ENCODE assay signal across 8 cellular contexts in genomic region chr4:173332021-173332487, GRCh38. TPM values are rescaled to one million over a fixed set of nuclear protein-coding genes. Genes with fewer than 3 reads are reported as not detected.
DNase-seq lines count a peak whose midpoint lies in the region; ATAC-seq and TF ChIP-seq lines count a peak whose summit lies in the region.

No MANE protein-coding gene starts in this region.

- WGBS in SK-N-SH (ENCODE audit: low lambda C conversion rate): 18% methylated on average over 6 of the region's 6 CpGs
- 25% methylated on average over 6 of the region's 6 CpGs for WGBS in esophagus muscularis mucosa

- in situ Hi-C loops in Panc1 (cut with HindIII; ENCODE audit: low pct_unique_long_range_greater_than_20kb, low sequenced_read_pairs): no loop called here

- H3K4me3 Mint-ChIP-seq in stimulated activated memory B cell treated with anti-CD40 and anti-IgM and Interleukin-4, amounts not matched to agents 10 μg/mL and 1 μg/mL and 100 μg/mL, for 72 hours: peak overlapping the region; percentile 36

- peaks cover 23% of the 10 kb centered on the region for H3K4me1 Mint-ChIP-seq in stimulated activated memory B cell treated with anti-CD40 and anti-IgM and Interleukin-4, amounts not matched to agents 10 μg/mL and 1 μg/mL and 100 μg/mL, for 72 hours

- H3K36me3 ChIP-seq in SK-N-SH (replicated peaks in 1 of 2; ENCODE audit: control insufficient read depth in 1 of 2, insufficient read depth in 2 of 2, low read length in 1 of 2): peaks cover 43 to 48% of the 10 kb centered on the region in 2 experiments
- peaks cover 12% of the 10 kb centered on the region for H3K36me3 ChIP-seq in Panc1 (ENCODE audit: control insufficient read depth, insufficient read depth, low read length)
- peaks cover 6 to 49% (median 30%) of the 10 kb centered on the region in 4 donors for H3K36me3 ChIP-seq in esophagus muscularis mucosa

- no peak for TF ChIP-seq CTCF in SK-N-SH (IDR thresholded peaks at IDR 0.05)
- TF ChIP-seq CTCF in Panc1 (IDR thresholded peaks at IDR 0.05): no peak
- TF ChIP-seq CTCF in esophagus muscularis mucosa (IDR thresholded peaks at IDR 0.05): no peak

- peaks cover 7% of the 10 kb centered on the region for H3K36me3 Mint-ChIP-seq in stimulated activated memory B cell treated with anti-CD40 and anti-IgM and Interleukin-4, amounts not matched to agents 10 μg/mL and 1 μg/mL and 100 μg/mL, for 72 hours

- peak overlapping the region; percentile 90 for H3K4me2 ChIP-seq in SK-N-SH

- no peak for DNase-seq in SK-N-SH
- no peak for DNase-seq in Panc1 (ENCODE audit: low read depth, low spot score)
- DNase-seq in esophagus muscularis mucosa (ENCODE audit: extremely low spot score): no peak
- DNase-seq in NCI-H2196 (lab: John Stamatoyannopoulos, UW; ENCODE audit: unreplicated experiment): no peak
- DNase-seq in ureter (ENCODE audit: low spot score): no peak
- no peak for DNase-seq in mesenteric fat pad (ENCODE audit: low spot score)

- CTCF ChIA-PET in SK-N-SH (lab: Yijun Ruan, JAX) (interaction anchor here (0.9 to 5.4 kb wide), 8 partner anchors 14 to 88 kb away, joined by 3 to 37 read pairs (median 4); no protein-coding TSS in a partner anchor), Panc1 (lab: Charles Lee) (no interaction called here)

- H3K9me2 ChIP-seq in SK-N-SH: no peaks in the 10 kb centered on the region

- H3K79me2 ChIP-seq in SK-N-SH (ENCODE audit: insufficient read depth): peaks cover 60% of the 10 kb centered on the region

- H3K27me3 ChIP-seq in SK-N-SH (ENCODE audit: insufficient read depth) (no peaks in the 10 kb centered on the region), Panc1 (ENCODE audit: control insufficient read depth, insufficient read depth, low read length) (no peaks in the 10 kb centered on the region), esophagus muscularis mucosa (no peaks in the 10 kb centered on the region)

- peak overlapping the region; percentile 98 for H3K27ac Mint-ChIP-seq in stimulated activated memory B cell treated with anti-CD40 and anti-IgM and Interleukin-4, amounts not matched to agents 10 μg/mL and 1 μg/mL and 100 μg/mL, for 72 hours

- no peak for TF ChIP-seq EP300 in SK-N-SH (IDR thresholded peaks at IDR 0.05; ENCODE audit: borderline replicate concordance in 1 of 2, low read depth in 1 of 2, low read length in 1 of 2)
- no peak for TF ChIP-seq EP300 in esophagus muscularis mucosa (IDR thresholded peaks at IDR 0.05)

- BruUV-seq in Panc1 (replicated peaks; lab: Mats Ljungman, UMichigan): no TSS peak

- no peak for TF ChIP-seq RAD21 in SK-N-SH (IDR thresholded peaks at IDR 0.05; ENCODE audit: low read length)

- H3K4me3 ChIP-seq in SK-N-SH (ENCODE audit: low read depth in 2 of 2, low read length in 1 of 2): peak overlapping the region; percentile 90 to 99
- H3K4me3 ChIP-seq in Panc1 (ENCODE audit: low read depth in 2 of 2, low read length in 2 of 2): peak overlapping the region; percentile 86 to 91
- peak overlapping the region; percentile 86 to 95 (median 94) for H3K4me3 ChIP-seq in esophagus muscularis mucosa

- intact Hi-C loops in Panc1 (cut with micrococcal nuclease; ENCODE audit: unreplicated experiment): loop anchor here (5.0 kb wide), 1 partner anchor 35 kb away; no protein-coding TSS in a partner anchor
- intact Hi-C loops in esophagus muscularis mucosa (cut with DNase I): loop anchor here (5.0 kb wide), 1 partner anchor 85 kb away; no protein-coding TSS in a partner anchor

- no peak overlapping the region for H2AFZ ChIP-seq in SK-N-SH (ENCODE audit: low read depth)

- no peak for ATAC-seq in SK-N-SH treated with all-trans-retinoic acid at 6 μM for 48 hours
- ATAC-seq in Panc1: no peak
- no peak for ATAC-seq in stimulated activated memory B cell treated with anti-CD40 and anti-IgM and Interleukin-4, amounts not matched to agents 10 μg/mL and 1 μg/mL and 100 μg/mL, for 72 hours

- POLR2A ChIA-PET in SK-N-SH (lab: Yijun Ruan, JAX) (interaction anchor here (0.8 to 5.7 kb wide), 2 partner anchors 38 to 156 kb away, joined by 11 to 69 read pairs; partner anchors contain the start of gene SAP30), Panc1 (lab: Charles Lee) (no interaction called here)

- H3K27me3 Mint-ChIP-seq in stimulated activated memory B cell treated with anti-CD40 and anti-IgM and Interleukin-4, amounts not matched to agents 10 μg/mL and 1 μg/mL and 100 μg/mL, for 72 hours: no peaks in the 10 kb centered on the region

- H3K4me1 ChIP-seq in SK-N-SH (ENCODE audit: control insufficient read depth in 1 of 2, insufficient read depth in 2 of 2, low read depth in 1 of 2, low read length in 1 of 2): peaks cover 19 to 21% of the 10 kb centered on the region in 2 experiments
- peaks cover 11% of the 10 kb centered on the region; the same call in 1 of the 2 replicates for H3K4me1 ChIP-seq in Panc1 (ENCODE audit: control insufficient read depth, insufficient read depth, low read length)
- H3K4me1 ChIP-seq in esophagus muscularis mucosa: peaks cover 14 to 36% (median 36%) of the 10 kb centered on the region in 4 donors

- H3K9ac ChIP-seq in SK-N-SH: peak overlapping the region; percentile 100

- no peak for TF ChIP-seq POLR2A in esophagus muscularis mucosa (IDR thresholded peaks at IDR 0.05; ENCODE audit: low read depth)

- H3K9me3 ChIP-seq in SK-N-SH: no peaks in the 10 kb centered on the region
- H3K9me3 ChIP-seq in Panc1 (ENCODE audit: control insufficient read depth, insufficient read depth, low read depth, low read length): no peaks in the 10 kb centered on the region
- no peaks in the 10 kb centered on the region for H3K9me3 ChIP-seq in esophagus muscularis mucosa

- H3K27ac ChIP-seq in SK-N-SH (ENCODE audit: low read depth in 2 of 2, low read length in 1 of 2) (peak overlapping the region; percentile 96 to 98; a peak in 3 of 4 replicates), Panc1 (ENCODE audit: low read length) (peak overlapping the region; percentile 91), esophagus muscularis mucosa (replicated peaks in 1 of 4) (peak overlapping the region; percentile 98 to 100 (median 99))

- peaks cover 57% of the 10 kb centered on the region for H3F3A ChIP-seq in SK-N-SH (replicated peaks; ENCODE audit: insufficient read depth)

- no peaks in the 10 kb centered on the region for H3K9me3 Mint-ChIP-seq in stimulated activated memory B cell treated with anti-CD40 and anti-IgM and Interleukin-4, amounts not matched to agents 10 μg/mL and 1 μg/mL and 100 μg/mL, for 72 hours

- H4K20me1 ChIP-seq in SK-N-SH (ENCODE audit: insufficient read depth): peaks cover 25% of the 10 kb centered on the region

TF ChIP-seq in SK-N-SH, 30 proteins besides CTCF, POLR2A, EP300 and RAD21:
- no peak for TF ChIP-seq USF1 (IDR thresholded peaks at IDR 0.05; ENCODE audit: borderline replicate concordance, low read depth)

TF ChIP-seq in SK-N-SH treated with all-trans-retinoic acid at 6 μM for 48 hours, 23 proteins besides CTCF, POLR2A, EP300 and RAD21 (continues in another document):
- TF ChIP-seq ISL1 (CRISPR knock-in tag; IDR thresholded peaks at IDR 0.05): no peak
- no peak for TF ChIP-seq CSDC2 (CRISPR knock-in tag; IDR thresholded peaks at IDR 0.05)
- no peak for TF ChIP-seq ZFP3 (CRISPR knock-in tag; IDR thresholded peaks at IDR 0.05)
- no peak for TF ChIP-seq TSHZ2 (CRISPR knock-in tag; IDR thresholded peaks at IDR 0.05)
- no peak for TF ChIP-seq BACH2 (CRISPR knock-in tag; IDR thresholded peaks at IDR 0.05; ENCODE audit: borderline replicate concordance)

RNA-seq across cellular contexts. Expression of gene HMGB2, which starts 2.1 kb away (rescaled TPM):
- 123 and 130 TPM in 2 replicates for polyA plus RNA-seq in SK-N-SH (2012; rRNA removed)
- 184 and 256 TPM in 2 replicates for polyA plus RNA-seq in SK-N-SH (2012; cell fraction: cytosol; rRNA removed)
- polyA plus RNA-seq in SK-N-SH (2012; cell fraction: nucleus; rRNA removed): 28.9 and 47.2 TPM in 2 replicates
- total RNA-seq in Panc1 (2021; ENCODE audit: unreplicated experiment) (183 TPM), esophagus muscularis mucosa (10 to 100 TPM; 35.7 to 69.7 (median 46.2) TPM), ureter (51.8 TPM), mesenteric fat pad (41.4 TPM)
- polyA plus RNA-seq in Panc1 (2012; ENCODE audit: insufficient read length): 96.2 TPM

RNA-seq across cellular contexts. Expression of gene SAP30, which starts 38.7 kb away (rescaled TPM):
- 16.6 and 19.0 TPM in 2 replicates for polyA plus RNA-seq in SK-N-SH (2012; rRNA removed)
- 20.5 and 27.1 TPM in 2 replicates for polyA plus RNA-seq in SK-N-SH (2012; cell fraction: cytosol; rRNA removed)
- polyA plus RNA-seq in SK-N-SH (2012; cell fraction: nucleus; rRNA removed): 4.9 and 8.8 TPM in 2 replicates
- total RNA-seq in Panc1 (2021; ENCODE audit: unreplicated experiment) (23.4 TPM), esophagus muscularis mucosa (10 to 100 TPM; 39.6 to 56.2 (median 43.7) TPM), ureter (8.6 TPM), mesenteric fat pad (28.5 TPM)
- polyA plus RNA-seq in Panc1 (2012; ENCODE audit: insufficient read length): 18.4 TPM
